ENCODE assay signal across 15 cellular contexts in genomic region chrX:21723814-21724213, GRCh38. TPM values are rescaled to one million over a fixed set of nuclear protein-coding genes. Genes with fewer than 3 reads are reported as not detected.
A peak's percentile ranks its signal among the peaks of the same experiment; 100 is the strongest.
DNase-seq lines count a peak whose midpoint lies in the region; ATAC-seq lines count a peak whose summit lies in the region.
"Had no signal": no experiment of that assay in that cellular context is flagged by ENCODE, and none has a peak within 500 bp of the region (broad histone marks: within the 10 kb centered on the region; RNA-seq: fewer than 3 reads in every experiment).

No MANE protein-coding gene starts in this region.

- DNase-seq in Right ventricle myocardium superior (no peak), cardiac septum (ENCODE audit: low spot score) (no peak), NCI-H1105 (lab: John Stamatoyannopoulos, UW) (peak; percentile 28), NCI-H69 (lab: John Stamatoyannopoulos, UW) (peak; percentile 5), myocyte (ENCODE audit: low read depth) (peak; percentile 23)
- DNase-seq in activated T-cell treated with anti-CD3 and anti-CD28 coated beads, Interleukin-2, amount 50 U/mL, for 4 hours, result no peak
- DNase-seq: CD8-positive, alpha-beta T cell; KG1; NCI-H187; NCI-H2107; NCI-H2227 treated with DMSO at 0.1 percent for 48 hours; SW 1271 had no signal

- no peaks in the 10 kb centered on the region for H3K36me3 Mint-ChIP-seq in activated T-cell treated with anti-CD3 and anti-CD28 coated beads, Interleukin-2, amount 50 U/mL, for 4 hours (ENCODE audit: insufficient read depth)
- H3K36me3 Mint-ChIP-seq: CD8-positive, alpha-beta T cell had no signal

- intact Hi-C loops in Right ventricle myocardium superior (cut with DNase I) (no loop called here), cardiac septum (cut with DNase I) (no loop called here)

- H3K4me3 Mint-ChIP-seq in activated T-cell treated with anti-CD3 and anti-CD28 coated beads, Interleukin-2, amount 50 U/mL, for 4 hours, result no peak overlapping the region
- H3K4me3 Mint-ChIP-seq: CD8-positive, alpha-beta T cell had no signal

- no peaks in the 10 kb centered on the region for H3K27me3 Mint-ChIP-seq in activated T-cell treated with anti-CD3 and anti-CD28 coated beads, Interleukin-2, amount 50 U/mL, for 4 hours (ENCODE audit: low read depth)

- H3K4me1 Mint-ChIP-seq in activated T-cell treated with anti-CD3 and anti-CD28 coated beads, Interleukin-2, amount 50 U/mL, for 4 hours (ENCODE audit: low read depth), result no peaks in the 10 kb centered on the region

- H3K9me3 Mint-ChIP-seq in activated T-cell treated with anti-CD3 and anti-CD28 coated beads, Interleukin-2, amount 50 U/mL, for 4 hours, result no peaks in the 10 kb centered on the region
- H3K9me3 Mint-ChIP-seq: CD8-positive, alpha-beta T cell had no signal

- ATAC-seq in Right ventricle myocardium superior (ENCODE audit: poor library complexity) (peak; percentile 23), HG02885 (IDR thresholded peaks at IDR 0.05; ENCODE audit: poor library complexity, unreplicated experiment) (no peak)
- no peak for ATAC-seq in activated T-cell treated with anti-CD3 and anti-CD28 coated beads, Interleukin-2, amount 50 U/mL, for 4 hours
- ATAC-seq: A549; CD8-positive, alpha-beta T cell had no signal

RNA-seq across cellular contexts. Expression of gene SMPX, which starts 34.1 kb away (rescaled TPM):
- total RNA-seq in Right ventricle myocardium superior, result 569 TPM
- 732 TPM for total RNA-seq in cardiac septum
- 151 and 204 TPM in 2 replicates for total RNA-seq in myocyte
- polyA plus RNA-seq in myocyte (2012), result 68.5 TPM
- total RNA-seq in activated T-cell treated with anti-CD3 and anti-CD28 coated beads, Interleukin-2, amount 50 U/mL, for 4 hours, result not detected
- total RNA-seq: CD8-positive, alpha-beta T cell; G401 had no signal

Comparison
In these comparisons a context has a peak if more than half of its experiments do, and no peak if none do; other contexts are left out.
1. DNase-seq: peak in NCI-H1105 (single experiment), NCI-H69 (single experiment) and myocyte (single experiment); none in Right ventricle myocardium superior (single experiment), cardiac septum (single experiment) and activated T-cell treated with anti-CD3 and anti-CD28 coated beads, Interleukin-2, amount 50 U/mL, for 4 hours (single experiment).
2. RNA of gene SMPX, which starts 34.1 kb away (total RNA-seq): 732 TPM in cardiac septum (single experiment), 569 TPM in Right ventricle myocardium superior (single experiment) and 151 to 204 TPM in myocyte; not detected in activated T-cell treated with anti-CD3 and anti-CD28 coated beads, Interleukin-2, amount 50 U/mL, for 4 hours; every median in the first group is over 100 times any median in the second.